Comparison of ENCODE assay signal across 9 cellular contexts in the genomic region with DNA sequence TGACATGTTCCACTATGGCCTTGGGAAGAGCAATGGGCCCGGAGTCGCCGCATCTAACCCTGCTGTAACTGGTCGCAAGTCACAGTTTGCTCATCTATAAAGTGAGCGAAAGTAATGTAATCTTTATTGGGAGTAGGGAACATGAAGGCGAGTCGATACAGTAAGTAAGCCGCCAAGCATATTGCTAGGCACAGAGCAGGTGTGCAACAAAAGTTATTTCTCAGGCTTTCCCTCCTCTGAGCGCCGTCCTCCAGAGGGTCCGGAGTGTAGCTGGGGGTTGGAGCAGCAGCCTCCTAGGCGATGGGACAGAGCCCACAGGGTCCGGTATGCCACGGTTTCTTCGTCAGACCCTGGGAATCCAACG. TPM values are rescaled to one million over a fixed set of nuclear protein-coding genes. Genes with fewer than 3 reads are reported as not detected.
DNase-seq lines count a peak whose midpoint lies in the region; ATAC-seq, FAIRE-seq and TF ChIP-seq lines count a peak whose summit lies in the region.
"Had no signal": no experiment of that assay in that cellular context is flagged by ENCODE, and none has a peak within 500 bp of the region (broad histone marks: within the 10 kb centered on the region; RNA-seq: fewer than 3 reads in every experiment).

No MANE protein-coding gene starts in this region.

- intact Hi-C loops in testis (cut with DNase I; ENCODE audit: low total_unique reads), result loop anchor here (10.0 kb wide), 1 partner anchor 183 kb away; no protein-coding TSS in a partner anchor

- H3K4me1 ChIP-seq in mucosa of rectum (ENCODE audit: control insufficient read depth in 2 of 2, insufficient read depth in 2 of 2, low read length in 2 of 2), result peaks cover 25 to 36% of the 10 kb centered on the region in 2 donors
- peaks cover 5% of the 10 kb centered on the region for H3K4me1 ChIP-seq in testis

- H3K4me3 ChIP-seq in mucosa of rectum (ENCODE audit: low read length in 2 of 2), result peak overlapping the region; percentile 75 to 88
- H3K4me3 ChIP-seq in testis, result peak overlapping the region; percentile 45 to 51

- H3K27me3 ChIP-seq in mucosa of rectum (ENCODE audit: control insufficient read depth in 2 of 2, insufficient read depth in 2 of 2, low read length in 2 of 2), result peaks cover 0 to 3% of the 10 kb centered on the region in 2 donors
- no peaks in the 10 kb centered on the region for H3K27me3 ChIP-seq in testis

- 36 to 40% methylated on average over 15 to 16 of the region's 16 CpGs for WGBS in testis, 2 donors

- TF ChIP-seq POLR2A in testis (IDR thresholded peaks at IDR 0.05), result no peak

- no peak for FAIRE-seq in urothelium cell line (lab: Jason Lieb, UNC)
- FAIRE-seq in GM19239 (lab: Jason Lieb, UNC), result no peak

- no peaks in the 10 kb centered on the region for H3K36me3 ChIP-seq in mucosa of rectum (ENCODE audit: control insufficient read depth in 2 of 2, insufficient read depth in 2 of 2, low read length in 2 of 2)
- no peaks in the 10 kb centered on the region for H3K36me3 ChIP-seq in testis (ENCODE audit: low read depth, missing control alignments)

- H3K4me3 Mint-ChIP-seq in activated T-cell treated with anti-CD3 and anti-CD28 coated beads, Interleukin-2, amount 50 U/mL, for 24 hours, result peak overlapping the region; percentile 43
- peak overlapping the region; percentile 61 for H3K4me3 Mint-ChIP-seq in central memory CD8-positive, alpha-beta T cell

- H3K9me3 Mint-ChIP-seq in activated T-cell treated with anti-CD3 and anti-CD28 coated beads, Interleukin-2, amount 50 U/mL, for 24 hours, result no peaks in the 10 kb centered on the region
- H3K9me3 Mint-ChIP-seq in central memory CD8-positive, alpha-beta T cell, result no peaks in the 10 kb centered on the region

- no peaks in the 10 kb centered on the region for H3K36me3 Mint-ChIP-seq in activated T-cell treated with anti-CD3 and anti-CD28 coated beads, Interleukin-2, amount 50 U/mL, for 24 hours (ENCODE audit: low read depth)
- no peaks in the 10 kb centered on the region for H3K36me3 Mint-ChIP-seq in central memory CD8-positive, alpha-beta T cell (ENCODE audit: insufficient read depth)

- peak overlapping the region; percentile 84 to 85 for H3K27ac ChIP-seq in mucosa of rectum (ENCODE audit: low read depth in 2 of 2, low read length in 2 of 2)
- H3K27ac ChIP-seq in testis, result peak overlapping the region in 1 of 2 donors; percentile 55

- no peaks in the 10 kb centered on the region for H3K9me3 ChIP-seq in mucosa of rectum (ENCODE audit: control insufficient read depth in 2 of 2, low read length in 2 of 2)
- no peaks in the 10 kb centered on the region for H3K9me3 ChIP-seq in testis

- H3K27me3 Mint-ChIP-seq in activated T-cell treated with anti-CD3 and anti-CD28 coated beads, Interleukin-2, amount 50 U/mL, for 24 hours, result peaks cover 64% of the 10 kb centered on the region
- peaks cover 79% of the 10 kb centered on the region for H3K27me3 Mint-ChIP-seq in central memory CD8-positive, alpha-beta T cell

- peaks cover 17% of the 10 kb centered on the region for H3K4me1 Mint-ChIP-seq in activated T-cell treated with anti-CD3 and anti-CD28 coated beads, Interleukin-2, amount 50 U/mL, for 24 hours (ENCODE audit: low read depth)
- peaks cover 8% of the 10 kb centered on the region for H3K4me1 Mint-ChIP-seq in central memory CD8-positive, alpha-beta T cell

- no peak for TF ChIP-seq CTCF in testis (IDR thresholded peaks at IDR 0.05)

- no peak overlapping the region for H3K27ac Mint-ChIP-seq in activated T-cell treated with anti-CD3 and anti-CD28 coated beads, Interleukin-2, amount 50 U/mL, for 24 hours
- H3K27ac Mint-ChIP-seq in central memory CD8-positive, alpha-beta T cell (ENCODE audit: low read depth), result no peak overlapping the region

- no peak for DNase-seq in activated T-cell treated with anti-CD3 and anti-CD28 coated beads, Interleukin-2, amount 50 U/mL, for 24 hours
- no peak for DNase-seq in activated T-cell treated with anti-CD3 and anti-CD28 coated beads for 4 hours
- DNase-seq in central memory CD8-positive, alpha-beta T cell (ENCODE audit: low spot score in 2 of 2), result no peak
- DNase-seq in testis, result no peak
- no peak for DNase-seq in urothelium cell line (ENCODE audit: low spot score)
- no peak for DNase-seq in GM19239 (ENCODE audit: insufficient read length, low spot score)
- DNase-seq: Karpas-422 had no signal

- no peak for ATAC-seq in central memory CD8-positive, alpha-beta T cell (replicated peaks; ENCODE audit: extremely low read depth, poor library complexity, severe bottlenecking)
- ATAC-seq in HG03439 (IDR thresholded peaks at IDR 0.05; ENCODE audit: unreplicated experiment), result no peak

- H3K9ac ChIP-seq in mucosa of rectum (ENCODE audit: low read depth in 1 of 2, low read length in 2 of 2), result peak overlapping the region; percentile 24 to 88

RNA-seq across cellular contexts. Expression of gene SPON1, which starts 0.3 kb away (rescaled TPM):
- 1 to 10 TPM; 6.9 to 7.6 TPM for total RNA-seq in testis
- 11.9 TPM for polyA plus RNA-seq in testis (ENCODE audit: insufficient read depth, low read depth, low replicate concordance)
